8 cellular contexts compared by ENCODE assay signal in genomic region chr11:798093-798713, GRCh38. TPM values are rescaled to one million over a fixed set of nuclear protein-coding genes. Genes with fewer than 3 reads are reported as not detected.
DNase-seq lines count a peak whose midpoint lies in the region; ATAC-seq and TF ChIP-seq lines count a peak whose summit lies in the region.

SLC25A22 (minus strand) TSS chr11:798281; CDS start chr11:795006, 3,275 bp downstream.

- intact Hi-C loops in left colon (cut with DNase I, micrococcal nuclease), result no loop called here

- TF ChIP-seq CTCF in choroid plexus epithelial cell (conservative IDR thresholded peaks at IDR 0.05; ENCODE audit: low read depth, low read length), result peak; percentile 55

- ATAC-seq in GM18519 (IDR thresholded peaks at IDR 0.05; ENCODE audit: low FRiP score, unreplicated experiment) (peak; percentile 42), HG03060 (IDR thresholded peaks at IDR 0.05; ENCODE audit: low read depth, unreplicated experiment) (peak; percentile 29), left colon (peak; percentile 65)

- peak within 1 kb of the TSS; percentile 79 for H3K4me3 ChIP-seq in choroid plexus epithelial cell (ENCODE audit: low read depth, low read length)

- DNase-seq in A172 (ENCODE audit: low spot score) (peak; percentile 56), NCI-H2227 (lab: John Stamatoyannopoulos, UW; ENCODE audit: unreplicated experiment) (peak; percentile 95), choroid plexus epithelial cell (ENCODE audit: low read depth) (peak; percentile 79), left colon (peak in 1 of 2 donors; percentile 87)
- DNase-seq in activated CD4-positive, alpha-beta T cell treated with anti-CD3 and anti-CD28 coated beads for 24 hours (ENCODE audit: low read depth in 2 of 2), result peak; percentile 80 to 82
- peak; percentile 81 for DNase-seq in stimulated activated CD4-positive, alpha-beta T cell treated with anti-CD3 and anti-CD28 coated beads, Interleukin-1b, Interleukin-23, amount 100 ng/mL, for 48 hours

RNA-seq across cellular contexts. Expression of gene SLC25A22, which starts in this region (rescaled TPM):
- total RNA-seq in A172 (2014; rRNA removed; shearing (Covaris generic)), result 43.7 and 46.5 TPM in 2 replicates
- 10 to 100 TPM; 16.0 to 16.8 TPM for total RNA-seq in left colon
